Comparison of ENCODE assay signal across 29 cellular contexts in genomic region chr20:33977535-33977934, GRCh38.
"Had no signal": no experiment of that assay in that cellular context is flagged by ENCODE, and none has a peak within 500 bp of the region (broad histone marks: within the 10 kb centered on the region; RNA-seq: fewer than 3 reads in every experiment).

No MANE protein-coding gene starts in this region.

- H3K27me3 ChIP-seq: stomach, suprapubic skin, testis, thyroid gland, tibial artery, tibial nerve, transverse colon, upper lobe of left lung, upper lobe of right lung, uterus, vagina had no signal

- H3K27ac Mint-ChIP-seq: stimulated activated effector memory CD8-positive, alpha-beta T cell treated with anti-CD3 and anti-CD28 coated beads, Interleukin-12 subunit alpha, Interleukin-12 subunit beta, amount 100 ng/mL, for 72 hours; stimulated activated memory B cell treated with anti-CD40 and anti-IgM and Interleukin-4, amounts not matched to agents 10 μg/mL and 1 μg/mL and 100 μg/mL, for 72 hours; stimulated activated naive B cell treated with anti-CD40 and anti-IgM and Interleukin-4, amounts not matched to agents 10 μg/mL and 1 μg/mL and 100 μg/mL, for 72 hours; stimulated activated naive CD8-positive, alpha-beta T cell treated with anti-CD3 and anti-CD28 coated beads, Interleukin-15, amount 100 ng/mL, for 72 hours; stimulated activated naive CD8-positive, alpha-beta T cell treated with anti-CD3 and anti-CD28 coated beads, Interleukin-15, Interleukin-2, amounts not matched to agents 100 ng/mL and 50 ng/mL, for 24 hours; type B pancreatic cell had no signal

- ATAC-seq: stimulated activated effector memory CD8-positive, alpha-beta T cell treated with anti-CD3 and anti-CD28 coated beads, Interleukin-12 subunit alpha, Interleukin-12 subunit beta, amount 100 ng/mL, for 72 hours; stimulated activated memory B cell treated with anti-CD40 and anti-IgM and Interleukin-4, amounts not matched to agents 10 μg/mL and 1 μg/mL and 100 μg/mL, for 72 hours; stimulated activated naive B cell treated with anti-CD40 and anti-IgM and Interleukin-4, amounts not matched to agents 10 μg/mL and 1 μg/mL and 100 μg/mL, for 72 hours; stimulated activated naive CD8-positive, alpha-beta T cell treated with anti-CD3 and anti-CD28 coated beads, Interleukin-15, amount 100 ng/mL, for 72 hours; stimulated activated naive CD8-positive, alpha-beta T cell treated with anti-CD3 and anti-CD28 coated beads, Interleukin-15, Interleukin-2, amounts not matched to agents 100 U/mL and 50 U/mL, for 24 hours; upper lobe of right lung had no signal

- H3K36me3 Mint-ChIP-seq: stimulated activated effector memory CD8-positive, alpha-beta T cell treated with anti-CD3 and anti-CD28 coated beads, Interleukin-12 subunit alpha, Interleukin-12 subunit beta, amount 100 ng/mL, for 72 hours; stimulated activated memory B cell treated with anti-CD40 and anti-IgM and Interleukin-4, amounts not matched to agents 10 μg/mL and 1 μg/mL and 100 μg/mL, for 72 hours; stimulated activated naive B cell treated with anti-CD40 and anti-IgM and Interleukin-4, amounts not matched to agents 10 μg/mL and 1 μg/mL and 100 μg/mL, for 72 hours; type B pancreatic cell had no signal

- H3K9me3 Mint-ChIP-seq: stimulated activated effector memory CD8-positive, alpha-beta T cell treated with anti-CD3 and anti-CD28 coated beads, Interleukin-12 subunit alpha, Interleukin-12 subunit beta, amount 100 ng/mL, for 72 hours; stimulated activated naive CD8-positive, alpha-beta T cell treated with anti-CD3 and anti-CD28 coated beads, Interleukin-15, amount 100 ng/mL, for 72 hours; stimulated activated naive CD8-positive, alpha-beta T cell treated with anti-CD3 and anti-CD28 coated beads, Interleukin-15, Interleukin-2, amounts not matched to agents 100 ng/mL and 50 ng/mL, for 24 hours; type B pancreatic cell had no signal

- FAIRE-seq: urothelium cell line had no signal

- H3K36me3 ChIP-seq: stomach, suprapubic skin, thoracic aorta, thyroid gland, tibial artery, tibial nerve, transverse colon, upper lobe of left lung, upper lobe of right lung, uterus, vagina had no signal

- H3K27me3 Mint-ChIP-seq: stimulated activated naive CD8-positive, alpha-beta T cell treated with anti-CD3 and anti-CD28 coated beads, Interleukin-15, amount 100 ng/mL, for 72 hours had no signal

- H3K27ac ChIP-seq: stomach, suprapubic skin, testis, thoracic aorta, thyroid gland, tibial artery, tibial nerve, transverse colon, upper lobe of left lung, upper lobe of right lung, uterus, vagina had no signal

- DNase-seq: stimulated activated CD4-positive, alpha-beta T cell treated with anti-CD3 and anti-CD28 coated beads, Interleukin-2, amount 100 ng/mL, for 48 hours; stimulated activated CD4-positive, alpha-beta T cell treated with anti-CD3 and anti-CD28 coated beads, Interleukin-4, amount 100 ng/mL, for 1 hour; stimulated activated CD4-positive, alpha-beta T cell treated with anti-CD3 and anti-CD28 coated beads, Interleukin-4, amount 100 ng/mL, for 24 hours; stimulated activated CD4-positive, alpha-beta T cell treated with anti-CD3 and anti-CD28 coated beads, Interleukin-4, amount 100 ng/mL, for 4 hours; stimulated activated CD8-positive, alpha-beta memory T cell treated with anti-CD3 and anti-CD28 coated beads, Interleukin-4, amount 100 ng/mL, for 48 hours; stimulated activated naive B cell treated with anti-CD40 and anti-IgM and Interleukin-4, amounts not matched to agents 10 μg/mL and 1 μg/mL and 100 μg/mL, for 72 hours; stimulated activated naive CD4-positive, alpha-beta T cell; stimulated activated naive CD4-positive, alpha-beta T cell treated with Interleukin-2 at 50 U/mL for 16 hours; stimulated activated naive CD8-positive, alpha-beta T cell treated with anti-CD3 and anti-CD28 coated beads, Interleukin-15, amount 100 ng/mL, for 72 hours; stimulated activated naive CD8-positive, alpha-beta T cell treated with anti-CD3 and anti-CD28 coated beads, Interleukin-15, Interleukin-2, amounts not matched to agents 100 U/mL and 50 U/mL, for 24 hours; stomach; substantia nigra; testis; thyroid gland; tibial artery; transverse colon; trophoblast cell; upper lobe of left lung; upper lobe of right lung; uterus had no signal

- H3K4me1 ChIP-seq: stomach, suprapubic skin, testis, thyroid gland, tibial nerve, upper lobe of left lung, upper lobe of right lung, uterus, vagina had no signal

- H3K4me3 ChIP-seq: stomach, suprapubic skin, testis, thoracic aorta, thyroid gland, tibial artery, tibial nerve, transverse colon, upper lobe of left lung, upper lobe of right lung, uterus, vagina had no signal

- H3K9me3 ChIP-seq: stomach, suprapubic skin, testis, thoracic aorta, thyroid gland, tibial artery, tibial nerve, transverse colon, upper lobe of left lung, upper lobe of right lung, uterus, vagina had no signal

- H3K4me1 Mint-ChIP-seq: stimulated activated effector memory CD8-positive, alpha-beta T cell treated with anti-CD3 and anti-CD28 coated beads, Interleukin-12 subunit alpha, Interleukin-12 subunit beta, amount 100 ng/mL, for 72 hours; stimulated activated memory B cell treated with anti-CD40 and anti-IgM and Interleukin-4, amounts not matched to agents 10 μg/mL and 1 μg/mL and 100 μg/mL, for 72 hours; stimulated activated naive CD8-positive, alpha-beta T cell treated with anti-CD3 and anti-CD28 coated beads, Interleukin-15, amount 100 ng/mL, for 72 hours had no signal

- H3K4me3 Mint-ChIP-seq: stimulated activated effector memory CD8-positive, alpha-beta T cell treated with anti-CD3 and anti-CD28 coated beads, Interleukin-12 subunit alpha, Interleukin-12 subunit beta, amount 100 ng/mL, for 72 hours; stimulated activated memory B cell treated with anti-CD40 and anti-IgM and Interleukin-4, amounts not matched to agents 10 μg/mL and 1 μg/mL and 100 μg/mL, for 72 hours; stimulated activated naive B cell treated with anti-CD40 and anti-IgM and Interleukin-4, amounts not matched to agents 10 μg/mL and 1 μg/mL and 100 μg/mL, for 72 hours; stimulated activated naive CD8-positive, alpha-beta T cell treated with anti-CD3 and anti-CD28 coated beads, Interleukin-15, amount 100 ng/mL, for 72 hours; stimulated activated naive CD8-positive, alpha-beta T cell treated with anti-CD3 and anti-CD28 coated beads, Interleukin-15, Interleukin-2, amounts not matched to agents 100 ng/mL and 50 ng/mL, for 24 hours; type B pancreatic cell had no signal
